In the genomic region with DNA sequence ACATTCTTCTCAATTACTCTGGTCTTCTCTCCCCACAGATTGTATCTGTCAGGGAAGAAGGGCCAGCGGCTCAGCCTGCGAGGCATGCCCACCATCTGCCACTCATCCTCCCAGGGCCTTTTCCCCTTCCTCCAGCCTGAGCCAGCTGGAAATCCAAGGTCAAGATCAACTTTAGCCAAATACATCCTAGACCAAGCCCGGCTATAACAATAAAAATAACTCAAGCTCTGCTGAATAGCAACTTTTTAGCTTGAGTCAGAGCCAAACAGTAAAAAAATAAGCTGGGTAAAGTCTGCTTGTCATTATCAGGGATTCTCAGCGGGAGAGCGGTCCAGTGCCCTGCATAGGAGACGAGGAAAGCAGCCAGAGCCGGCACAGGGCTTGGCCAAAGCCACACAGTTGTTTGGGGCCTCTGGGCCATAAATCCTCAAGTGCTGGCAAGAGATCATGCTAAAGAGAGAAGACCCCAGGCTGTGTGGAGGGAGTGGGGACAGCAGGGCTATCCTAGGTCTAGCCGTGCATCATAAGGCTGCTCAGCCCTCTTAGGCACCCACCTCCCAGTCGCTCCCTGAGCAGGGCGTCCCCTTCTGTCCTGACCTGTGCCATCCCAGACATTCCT, we compare ENCODE assay signal across 11 cellular contexts.
DNase-seq lines count a peak whose midpoint lies in the region; ATAC-seq and TF ChIP-seq lines count a peak whose summit lies in the region.
"Had no signal": no experiment of that assay in that cellular context is flagged by ENCODE, and none has a peak within 500 bp of the region (broad histone marks: within the 10 kb centered on the region; RNA-seq: fewer than 3 reads in every experiment).

No MANE protein-coding gene starts in this region.

- H3K4ac ChIP-seq in trophoblast cell (ENCODE audit: low read depth, low read length), result no peak overlapping the region

- H4K12ac ChIP-seq in trophoblast cell (ENCODE audit: low read depth, low read length), result no peak overlapping the region

- no peak for ATAC-seq in activated naive CD8-positive, alpha-beta T cell treated with anti-CD3 and anti-CD28 coated beads, Interleukin-2, amount 10 ng/mL, durations not matched to agents 7 days and 5 days (ENCODE audit: low read depth)
- no peak for ATAC-seq in activated naive CD8-positive, alpha-beta T cell treated with anti-CD3 and anti-CD28 coated beads, Interleukin-2, amount 50 U/mL, for 24 hours
- ATAC-seq in lower lobe of right lung, result peak; percentile 6 to 16
- no peak for ATAC-seq in GM18498 (IDR thresholded peaks at IDR 0.05; ENCODE audit: unreplicated experiment)

- H3K27ac Mint-ChIP-seq in activated naive CD8-positive, alpha-beta T cell treated with anti-CD3 and anti-CD28 coated beads, Interleukin-2, amount 10 ng/mL, durations not matched to agents 7 days and 5 days, result peak overlapping the region; percentile 36
- no peak overlapping the region for H3K27ac Mint-ChIP-seq in activated naive CD8-positive, alpha-beta T cell treated with anti-CD3 and anti-CD28 coated beads, Interleukin-2, amount 50 U/mL, for 24 hours
- H3K27ac Mint-ChIP-seq: activated naive CD4-positive, alpha-beta T cell treated with anti-CD3 and anti-CD28 coated beads, Interleukin-2, amount 10 ng/mL, durations not matched to agents 7 days and 5 days had no signal

- no peaks in the 10 kb centered on the region for H3K79me2 ChIP-seq in trophoblast cell (ENCODE audit: control insufficient read depth, insufficient read depth, low read length, poor library complexity)

- no peak overlapping the region for H3K14ac ChIP-seq in trophoblast cell (ENCODE audit: low read length)

- H3K27ac ChIP-seq in lower lobe of right lung (no peak overlapping the region), uterus (peak overlapping the region; percentile 24 to 60), trophoblast cell (ENCODE audit: low read depth, low read length) (no peak overlapping the region)

- H3K4me1 Mint-ChIP-seq in activated naive CD8-positive, alpha-beta T cell treated with anti-CD3 and anti-CD28 coated beads, Interleukin-2, amount 10 ng/mL, durations not matched to agents 7 days and 5 days, result peaks cover 20% of the 10 kb centered on the region
- H3K4me1 Mint-ChIP-seq in activated naive CD8-positive, alpha-beta T cell treated with anti-CD3 and anti-CD28 coated beads, Interleukin-2, amount 50 U/mL, for 24 hours, result peaks cover 21% of the 10 kb centered on the region

- no peak overlapping the region for H2BK5ac ChIP-seq in trophoblast cell (ENCODE audit: low read depth, low read length, poor library complexity)

- no peak overlapping the region for H2AK5ac ChIP-seq in trophoblast cell (ENCODE audit: low read length)

- H3K18ac ChIP-seq in trophoblast cell (ENCODE audit: low read length), result no peak overlapping the region

- no peak overlapping the region for H3K4me3 Mint-ChIP-seq in activated naive CD8-positive, alpha-beta T cell treated with anti-CD3 and anti-CD28 coated beads, Interleukin-2, amount 10 ng/mL, durations not matched to agents 7 days and 5 days
- H3K4me3 Mint-ChIP-seq in activated naive CD8-positive, alpha-beta T cell treated with anti-CD3 and anti-CD28 coated beads, Interleukin-2, amount 50 U/mL, for 24 hours, result no peak overlapping the region
- H3K4me3 Mint-ChIP-seq: activated naive CD4-positive, alpha-beta T cell treated with anti-CD3 and anti-CD28 coated beads, Interleukin-2, amount 10 ng/mL, durations not matched to agents 7 days and 5 days had no signal

- TF ChIP-seq CTCF in choroid plexus epithelial cell (conservative IDR thresholded peaks at IDR 0.05; ENCODE audit: low read depth, low read length), result no peak
- no peak for TF ChIP-seq CTCF in lower lobe of right lung (IDR thresholded peaks at IDR 0.05)
- no peak for TF ChIP-seq CTCF in uterus (IDR thresholded peaks at IDR 0.05)

- no peak overlapping the region for H3K4me2 ChIP-seq in trophoblast cell (ENCODE audit: low read length)

- no peak for TF ChIP-seq POLR2A in uterus (IDR thresholded peaks at IDR 0.05)

- H3K36me3 ChIP-seq in lower lobe of right lung (peaks cover 14% of the 10 kb centered on the region), uterus (no peaks in the 10 kb centered on the region), trophoblast cell (ENCODE audit: control insufficient read depth in 1 of 2, insufficient read depth in 2 of 2, low read length in 2 of 2) (no peaks in the 10 kb centered on the region)

- H3K4me1 ChIP-seq in lower lobe of right lung, result peaks cover 29% of the 10 kb centered on the region
- H3K4me1 ChIP-seq in uterus, result no peaks in the 10 kb centered on the region
- peaks cover 11 to 20% of the 10 kb centered on the region in 2 experiments for H3K4me1 ChIP-seq in trophoblast cell (ENCODE audit: control insufficient read depth in 1 of 2, insufficient read depth in 2 of 2, low read length in 2 of 2)

- no peak overlapping the region for H3K23ac ChIP-seq in trophoblast cell (ENCODE audit: low read length)

- no peaks in the 10 kb centered on the region for H3K9me3 Mint-ChIP-seq in activated naive CD8-positive, alpha-beta T cell treated with anti-CD3 and anti-CD28 coated beads, Interleukin-2, amount 10 ng/mL, durations not matched to agents 7 days and 5 days
- no peaks in the 10 kb centered on the region for H3K9me3 Mint-ChIP-seq in activated naive CD8-positive, alpha-beta T cell treated with anti-CD3 and anti-CD28 coated beads, Interleukin-2, amount 50 U/mL, for 24 hours
- H3K9me3 Mint-ChIP-seq: activated naive CD4-positive, alpha-beta T cell treated with anti-CD3 and anti-CD28 coated beads, Interleukin-2, amount 10 ng/mL, durations not matched to agents 7 days and 5 days had no signal

- no peak for DNase-seq in activated naive CD8-positive, alpha-beta T cell treated with anti-CD3 and anti-CD28 coated beads, Interleukin-2, amount 10 ng/mL, durations not matched to agents 7 days and 5 days
- no peak for DNase-seq in activated naive CD8-positive, alpha-beta T cell treated with anti-CD3 and anti-CD28 coated beads, Interleukin-2, amount 50 U/mL, for 24 hours
- peak; percentile 76 for DNase-seq in choroid plexus epithelial cell (ENCODE audit: low read depth)
- no peak for DNase-seq in lower lobe of right lung
- no peak for DNase-seq in uterus
- no peak for DNase-seq in OCI-M2 (lab: John Stamatoyannopoulos, UW; ENCODE audit: unreplicated experiment)
- no peak for DNase-seq in trophoblast cell
- DNase-seq: ACHN; activated naive CD4-positive, alpha-beta T cell treated with anti-CD3 and anti-CD28 coated beads, Interleukin-2, amount 10 ng/mL, durations not matched to agents 7 days and 5 days; stimulated activated CD4-positive, alpha-beta T cell treated with anti-CD3 and anti-CD28 coated beads, Interleukin-12 subunit alpha, Interleukin-12 subunit beta, amount 100 ng/mL, for 4 hours had no signal

- H2AFZ ChIP-seq in trophoblast cell (ENCODE audit: insufficient read depth, low read length, poor library complexity), result no peak overlapping the region

- H3K36me3 Mint-ChIP-seq in activated naive CD8-positive, alpha-beta T cell treated with anti-CD3 and anti-CD28 coated beads, Interleukin-2, amount 10 ng/mL, durations not matched to agents 7 days and 5 days, result no peaks in the 10 kb centered on the region
- no peaks in the 10 kb centered on the region for H3K36me3 Mint-ChIP-seq in activated naive CD8-positive, alpha-beta T cell treated with anti-CD3 and anti-CD28 coated beads, Interleukin-2, amount 50 U/mL, for 24 hours (ENCODE audit: low read depth)
- H3K36me3 Mint-ChIP-seq: activated naive CD4-positive, alpha-beta T cell treated with anti-CD3 and anti-CD28 coated beads, Interleukin-2, amount 10 ng/mL, durations not matched to agents 7 days and 5 days had no signal

- peaks cover 4% of the 10 kb centered on the region for H3K27me3 Mint-ChIP-seq in activated naive CD8-positive, alpha-beta T cell treated with anti-CD3 and anti-CD28 coated beads, Interleukin-2, amount 10 ng/mL, durations not matched to agents 7 days and 5 days
- no peaks in the 10 kb centered on the region for H3K27me3 Mint-ChIP-seq in activated naive CD8-positive, alpha-beta T cell treated with anti-CD3 and anti-CD28 coated beads, Interleukin-2, amount 50 U/mL, for 24 hours

- no peak overlapping the region for H3K9ac ChIP-seq in trophoblast cell (ENCODE audit: low read length)

- POLR2A ChIA-PET in activated naive CD8-positive, alpha-beta T cell treated with anti-CD3 and anti-CD28 coated beads, Interleukin-2, amount 10 ng/mL, durations not matched to agents 7 days and 5 days (lab: Charles Lee), result no interaction called here

- no peak overlapping the region for H4K91ac ChIP-seq in trophoblast cell (ENCODE audit: low read depth, low read length)

- H4K8ac ChIP-seq in trophoblast cell (ENCODE audit: low read depth, low read length), result no peak overlapping the region

- no peaks in the 10 kb centered on the region for H3K27me3 ChIP-seq in lower lobe of right lung (ENCODE audit: low read depth)
- no peaks in the 10 kb centered on the region for H3K27me3 ChIP-seq in uterus
- no peaks in the 10 kb centered on the region for H3K27me3 ChIP-seq in trophoblast cell (ENCODE audit: insufficient read depth, low read length)

- H2BK12ac ChIP-seq in trophoblast cell (ENCODE audit: low read length), result no peak overlapping the region

- intact Hi-C loops in lower lobe of right lung (cut with DNase I) (no loop called here), uterus (cut with DNase I; ENCODE audit: low total_unique reads) (no loop called here)

- no peak overlapping the region for H2BK120ac ChIP-seq in trophoblast cell (ENCODE audit: insufficient read depth, low read length, poor library complexity)

- H3K4me3 ChIP-seq in choroid plexus epithelial cell (ENCODE audit: low read depth, low read length), result no peak overlapping the region
- H3K4me3 ChIP-seq in lower lobe of right lung, result no peak overlapping the region
- no peak overlapping the region for H3K4me3 ChIP-seq in uterus
- H3K4me3 ChIP-seq in trophoblast cell (ENCODE audit: low read depth, low read length), result no peak overlapping the region

- no CpG with 5 or more reads among the region's 10 CpGs for WGBS in trophoblast cell (ENCODE audit: extremely low coverage, insufficient coverage, insufficient read length)

- peaks cover 1% of the 10 kb centered on the region for H3K79me1 ChIP-seq in trophoblast cell (ENCODE audit: low read length)

- no peaks in the 10 kb centered on the region for H3K9me3 ChIP-seq in lower lobe of right lung
- no peaks in the 10 kb centered on the region for H3K9me3 ChIP-seq in uterus
- no peaks in the 10 kb centered on the region for H3K9me3 ChIP-seq in trophoblast cell (ENCODE audit: insufficient read depth, low read depth, low read length)

Comparison
In these comparisons a context has a peak if more than half of its experiments do, and no peak if none do; other contexts are left out.
1. ATAC-seq: peak in lower lobe of right lung (2 of 2); none in activated naive CD8-positive, alpha-beta T cell treated with anti-CD3 and anti-CD28 coated beads, Interleukin-2, amount 10 ng/mL, durations not matched to agents 7 days and 5 days (single experiment), activated naive CD8-positive, alpha-beta T cell treated with anti-CD3 and anti-CD28 coated beads, Interleukin-2, amount 50 U/mL, for 24 hours (single experiment) and GM18498 (single experiment).
2. H3K27ac ChIP-seq: peak in uterus (2 of 2); none in lower lobe of right lung (single experiment) and trophoblast cell (single experiment).